Comparison of ENCODE assay signal across 18 cellular contexts in the genomic region with DNA sequence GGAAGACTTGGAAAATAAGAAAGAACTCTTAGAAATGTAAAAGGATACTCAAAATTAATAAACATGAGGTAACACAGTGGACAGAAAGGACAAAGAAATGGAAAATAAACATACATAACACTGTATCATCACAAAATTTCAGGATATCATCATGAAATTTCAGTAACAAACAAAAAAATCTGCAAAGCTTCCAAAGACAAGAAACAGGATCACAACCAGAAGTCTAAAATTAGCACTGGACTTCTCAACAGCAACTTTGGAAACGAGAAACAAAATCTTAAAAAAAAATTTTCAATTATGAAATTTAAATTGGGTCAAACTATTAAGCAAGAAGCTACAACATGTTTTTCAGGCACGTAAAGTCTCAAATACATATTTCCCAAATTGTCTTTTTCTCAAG.
"Had no signal": no experiment of that assay in that cellular context is flagged by ENCODE, and none has a peak within 500 bp of the region (broad histone marks: within the 10 kb centered on the region; RNA-seq: fewer than 3 reads in every experiment).

No MANE protein-coding gene starts in this region.

- H3K4me3 ChIP-seq: esophagus muscularis mucosa, heart right ventricle, left ventricle myocardium inferior, lower lobe of right lung, thoracic aorta had no signal

- H3K36me3 ChIP-seq: left ventricle myocardium inferior, thoracic aorta had no signal

- H3K4me1 ChIP-seq: left ventricle myocardium inferior, lower lobe of right lung had no signal

- H3K27me3 ChIP-seq: esophagus muscularis mucosa, heart right ventricle had no signal

- ATAC-seq: effector memory CD8-positive, alpha-beta T cell; lower lobe of right lung; natural killer cell; stimulated activated memory B cell treated with anti-CD40 and anti-IgM and Interleukin-4, amounts not matched to agents 10 μg/mL and 1 μg/mL and 100 μg/mL, for 72 hours had no signal

- DNase-seq: cerebellar nuclear complex; effector memory CD8-positive, alpha-beta T cell; foreskin melanocyte; heart right ventricle; hypothalamus; immature natural killer cell; left cardiac atrium; left ventricle myocardium inferior; lower lobe of right lung; natural killer cell; posterior cingulate gyrus; small intestine; stimulated activated CD4-positive, alpha-beta T cell treated with anti-CD3 and anti-CD28 coated beads, Interleukin-4, amount 100 ng/mL, for 24 hours; trophoblast cell had no signal

- H3K9me3 ChIP-seq: esophagus muscularis mucosa, left ventricle myocardium inferior, lower lobe of right lung, thoracic aorta had no signal

- H3K27ac ChIP-seq: epithelial cell of prostate, left ventricle myocardium inferior, lower lobe of right lung, thoracic aorta had no signal
